Comparison of ENCODE assay signal across 24 cellular contexts in genomic region chr7:80142853-80143580, GRCh38.
"Had no signal": no experiment of that assay in that cellular context is flagged by ENCODE, and none has a peak within 500 bp of the region (broad histone marks: within the 10 kb centered on the region; RNA-seq: fewer than 3 reads in every experiment).

No MANE protein-coding gene starts in this region.

- H3K27me3 Mint-ChIP-seq: T-helper 17 cell had no signal

- H3K27me3 ChIP-seq: breast epithelium, MG63 had no signal

- H3K36me3 ChIP-seq: breast epithelium, MG63 had no signal

- DNase-seq: activated B cell treated with CpG ODN at 0.5 μM for 24 hours; activated CD4-positive, alpha-beta T cell treated with anti-CD3 and anti-CD28 coated beads for 1 hour; activated CD4-positive, alpha-beta T cell treated with anti-CD3 and anti-CD28 coated beads, Interleukin-2, amount 10 ng/mL, durations not matched to agents 24 days and 14 days; activated CD4-positive, alpha-beta T cell treated with anti-CD3 and anti-CD28 coated beads, Interleukin-2, amount 50 U/mL, for 48 hours; activated CD8-positive, alpha-beta memory T cell treated with anti-CD3 and anti-CD28 coated beads, Interleukin-2, amount 10 ng/mL, durations not matched to agents 7 days and 5 days; activated gamma-delta T cell treated with Interleukin-2 at 50 U/mL for 16 hours; activated naive CD4-positive, alpha-beta T cell treated with anti-CD3 and anti-CD28 coated beads, Interleukin-2, amount 10 ng/mL, durations not matched to agents 7 days and 5 days; activated naive CD8-positive, alpha-beta T cell treated with anti-CD3 and anti-CD28 coated beads for 36 hours; activated T-cell treated with anti-CD3 and anti-CD28 coated beads, Interleukin-2, amount 50 U/mL, for 24 hours; anterior cingulate cortex; central memory CD4-positive, alpha-beta T cell; MG63; MV-4-11; NCI-H1105; NCI-H1436; NCI-H1694 treated with DMSO at 0.1 percent for 48 hours; NCI-H2029 treated with DMSO at 0.1 percent for 48 hours; NCI-H510A treated with DMSO at 0.1 percent for 48 hours; PC-3; SHP77 treated with DMSO at 0.1 percent for 48 hours; T-helper 17 cell; T-helper 9 cell had no signal

- H3K27ac ChIP-seq: breast epithelium had no signal

- H3K36me3 Mint-ChIP-seq: activated CD8-positive, alpha-beta memory T cell treated with anti-CD3 and anti-CD28 coated beads, Interleukin-2, amount 10 ng/mL, durations not matched to agents 7 days and 5 days; activated naive CD4-positive, alpha-beta T cell treated with anti-CD3 and anti-CD28 coated beads, Interleukin-2, amount 10 ng/mL, durations not matched to agents 7 days and 5 days; activated naive CD8-positive, alpha-beta T cell treated with anti-CD3 and anti-CD28 coated beads for 36 hours had no signal

- H3K9me3 ChIP-seq: breast epithelium, MG63 had no signal

- H3K9me3 Mint-ChIP-seq: activated B cell treated with CpG ODN at 0.5 μM for 24 hours; activated CD4-positive, alpha-beta T cell treated with anti-CD3 and anti-CD28 coated beads, Interleukin-2, amount 10 ng/mL, durations not matched to agents 24 days and 14 days; activated naive CD4-positive, alpha-beta T cell treated with anti-CD3 and anti-CD28 coated beads, Interleukin-2, amount 10 ng/mL, durations not matched to agents 7 days and 5 days; activated naive CD8-positive, alpha-beta T cell treated with anti-CD3 and anti-CD28 coated beads for 36 hours had no signal

- H3K4me3 ChIP-seq: breast epithelium, MG63 had no signal

- H3K27ac Mint-ChIP-seq: activated B cell treated with CpG ODN at 0.5 μM for 24 hours; activated CD4-positive, alpha-beta T cell treated with anti-CD3 and anti-CD28 coated beads, Interleukin-2, amount 10 ng/mL, durations not matched to agents 24 days and 14 days; activated CD8-positive, alpha-beta memory T cell treated with anti-CD3 and anti-CD28 coated beads, Interleukin-2, amount 10 ng/mL, durations not matched to agents 7 days and 5 days; activated naive CD4-positive, alpha-beta T cell treated with anti-CD3 and anti-CD28 coated beads, Interleukin-2, amount 10 ng/mL, durations not matched to agents 7 days and 5 days; activated naive CD8-positive, alpha-beta T cell treated with anti-CD3 and anti-CD28 coated beads for 36 hours; activated T-cell treated with anti-CD3 and anti-CD28 coated beads, Interleukin-2, amount 50 U/mL, for 24 hours; activated T-helper 17 cell treated with anti-CD3 and anti-CD28 coated beads, Interleukin-2, amount 50 U/mL, for 72 hours; T-helper 17 cell had no signal

- H3K4me1 ChIP-seq: breast epithelium had no signal

- H3K4me1 Mint-ChIP-seq: activated B cell treated with CpG ODN at 0.5 μM for 24 hours; activated CD8-positive, alpha-beta memory T cell treated with anti-CD3 and anti-CD28 coated beads, Interleukin-2, amount 10 ng/mL, durations not matched to agents 7 days and 5 days; activated T-helper 17 cell treated with anti-CD3 and anti-CD28 coated beads, Interleukin-2, amount 50 U/mL, for 72 hours; T-helper 17 cell had no signal

- H3K4me3 Mint-ChIP-seq: activated B cell treated with CpG ODN at 0.5 μM for 24 hours; activated CD4-positive, alpha-beta T cell treated with anti-CD3 and anti-CD28 coated beads, Interleukin-2, amount 10 ng/mL, durations not matched to agents 24 days and 14 days; activated CD8-positive, alpha-beta memory T cell treated with anti-CD3 and anti-CD28 coated beads, Interleukin-2, amount 10 ng/mL, durations not matched to agents 7 days and 5 days; activated naive CD4-positive, alpha-beta T cell treated with anti-CD3 and anti-CD28 coated beads, Interleukin-2, amount 10 ng/mL, durations not matched to agents 7 days and 5 days; activated naive CD8-positive, alpha-beta T cell treated with anti-CD3 and anti-CD28 coated beads for 36 hours; activated T-cell treated with anti-CD3 and anti-CD28 coated beads, Interleukin-2, amount 50 U/mL, for 24 hours; activated T-helper 17 cell treated with anti-CD3 and anti-CD28 coated beads, Interleukin-2, amount 50 U/mL, for 72 hours; T-helper 17 cell had no signal
